ENCODE assay signal across 19 cellular contexts in genomic region chr10:129511758-129512157, GRCh38.
"Had no signal": no experiment of that assay in that cellular context is flagged by ENCODE, and none has a peak within 500 bp of the region (broad histone marks: within the 10 kb centered on the region; RNA-seq: fewer than 3 reads in every experiment).

No MANE protein-coding gene starts in this region.

- H3K4me1 ChIP-seq: neural progenitor cell, pancreas, right lobe of liver had no signal

- H3K27ac ChIP-seq: esophagus squamous epithelium, neural progenitor cell, pancreas, right lobe of liver, stomach had no signal

- H3K4me3 ChIP-seq: esophagus squamous epithelium, lung, neural progenitor cell, pancreas, right lobe of liver, stomach had no signal

- ATAC-seq: left ventricle myocardium superior; pancreas; stimulated activated memory B cell treated with anti-CD40 and anti-IgM and Interleukin-4, amounts not matched to agents 10 μg/mL and 1 μg/mL and 100 μg/mL, for 72 hours had no signal

- H3K36me3 ChIP-seq: esophagus squamous epithelium, neural progenitor cell, pancreas, right lobe of liver, stomach had no signal

- H3K9ac ChIP-seq: neural progenitor cell had no signal

- H3K27me3 ChIP-seq: esophagus squamous epithelium, neural progenitor cell, pancreas, right lobe of liver, stomach had no signal

- H3K9me3 ChIP-seq: pancreas, right lobe of liver had no signal

- DNase-seq: effector memory CD4-positive, alpha-beta T cell; esophagus squamous epithelium; foreskin fibroblast; immature natural killer cell; left ventricle myocardium superior; mesenchymal stem cell; midbrain; nucleus accumbens; pancreas; right lobe of liver; stimulated activated CD4-positive, alpha-beta T cell treated with anti-CD3 and anti-CD28 coated beads, Interleukin-15, amount 100 ng/mL, for 24 hours; stimulated activated CD4-positive, alpha-beta T cell treated with anti-CD3 and anti-CD28 coated beads, Interleukin-1b, Interleukin-23, amount 100 ng/mL, for 48 hours; stimulated activated CD4-positive, alpha-beta T cell treated with anti-CD3 and anti-CD28 coated beads, Interleukin-4, amount 100 ng/mL, for 24 hours; stomach; substantia nigra; trophoblast cell had no signal
